25 cellular contexts compared by ENCODE assay signal in the genomic region with DNA sequence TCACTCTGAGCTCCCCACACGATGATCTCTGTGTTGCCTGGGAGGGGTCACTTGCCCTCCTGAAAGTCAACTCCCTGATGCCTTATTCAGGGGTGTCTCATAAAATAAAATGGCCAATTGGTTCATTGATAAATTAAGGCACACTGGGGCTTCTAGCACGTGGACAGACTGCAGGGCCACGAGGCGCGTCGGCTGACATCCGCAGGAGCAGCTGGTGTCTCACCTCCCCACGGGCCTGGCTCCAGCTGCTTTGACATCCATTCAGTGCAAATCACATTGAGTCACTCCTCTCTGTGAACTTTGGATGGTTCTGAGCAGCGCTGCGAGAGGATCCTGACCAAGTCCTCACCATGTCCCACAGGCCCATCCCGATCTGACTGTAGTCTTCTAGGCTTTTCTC. TPM values are rescaled to one million over a fixed set of nuclear protein-coding genes. Genes with fewer than 3 reads are reported as not detected.
"Had no signal": no experiment of that assay in that cellular context is flagged by ENCODE, and none has a peak within 500 bp of the region (broad histone marks: within the 10 kb centered on the region; RNA-seq: fewer than 3 reads in every experiment).

No MANE protein-coding gene starts in this region.

- H3K4me2 ChIP-seq: SK-N-SH had no signal

- DNase-seq: IMR-90; Karpas-422; KG1; MG63; NCI-H1092; NCI-H1105 treated with DMSO at 0.1 percent for 48 hours; NCI-H1417 treated with DMSO at 0.1 percent for 48 hours; NCI-H146; NCI-H187 treated with DMSO at 0.1 percent for 48 hours; NCI-H2029 treated with DMSO at 0.1 percent for 48 hours; NCI-H226; NCI-H446; NCI-H510A; NCI-H524 treated with DMSO at 0.1 percent for 48 hours; NCI-H69; NCI-H774; NK-92 treated with Interleukin-12 subunit alpha and Interleukin-12 subunit beta, amount 100 ng/mL, for 24 hours; PC-3; SHP77; SK-N-SH; SW 1271 had no signal

- H3K9ac ChIP-seq: SK-N-SH had no signal

- H3K27ac ChIP-seq: RWPE1 had no signal

- H3K4me3 ChIP-seq: MG63 had no signal

- H3K9me3 ChIP-seq: MG63, SK-N-SH had no signal

- H3K27me3 ChIP-seq: MG63 had no signal

- H3K36me3 ChIP-seq: MG63 had no signal

RNA-seq across cellular contexts. Expression of gene ST8SIA3, which starts 4.6 kb away (rescaled TPM):
- total RNA-seq: HT-29, IMR-90, OCI-LY7, PC-3, SK-MEL-5 had no signal
- polyA plus RNA-seq: IMR-90 had no signal
